ENCODE assay signal across 1 cellular context in the genomic region with DNA sequence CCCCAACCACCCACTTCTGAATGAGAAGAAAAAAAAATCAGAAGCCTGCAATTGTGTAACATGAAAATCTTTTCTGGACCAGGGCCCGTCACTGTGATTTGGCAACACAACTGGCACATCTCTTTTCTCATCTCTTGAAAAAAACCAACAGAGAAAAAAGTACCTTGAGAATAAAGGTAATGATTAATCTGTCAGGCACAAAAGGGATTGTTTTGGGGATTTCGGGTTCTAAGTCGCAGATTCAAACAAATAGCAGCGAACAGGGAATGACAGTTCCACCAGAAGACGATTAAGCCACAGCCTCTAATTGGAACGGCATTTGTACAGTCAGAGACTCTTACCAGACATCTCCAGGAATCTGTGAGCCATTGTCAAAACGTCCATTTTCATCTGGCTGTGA.
TF ChIP-seq lines count a peak whose summit lies in the region.

TSS of gene AQP9 (plus strand) at position 276 of the 400 bp plus-strand sequence. CDS start 185 bp downstream, outside the sequence.

TF ChIP-seq in K562, 482 proteins besides CTCF, POLR2A, EP300 and RAD21:
- no peak for TF ChIP-seq ZMIZ1 (IDR thresholded peaks at IDR 0.05; ENCODE audit: low read depth in 2 of 2, low read length in 2 of 2)
- no peak for TF ChIP-seq ZKSCAN1 (IDR thresholded peaks at IDR 0.05; ENCODE audit: low read depth, low read length)
- TF ChIP-seq, protein P1, sequence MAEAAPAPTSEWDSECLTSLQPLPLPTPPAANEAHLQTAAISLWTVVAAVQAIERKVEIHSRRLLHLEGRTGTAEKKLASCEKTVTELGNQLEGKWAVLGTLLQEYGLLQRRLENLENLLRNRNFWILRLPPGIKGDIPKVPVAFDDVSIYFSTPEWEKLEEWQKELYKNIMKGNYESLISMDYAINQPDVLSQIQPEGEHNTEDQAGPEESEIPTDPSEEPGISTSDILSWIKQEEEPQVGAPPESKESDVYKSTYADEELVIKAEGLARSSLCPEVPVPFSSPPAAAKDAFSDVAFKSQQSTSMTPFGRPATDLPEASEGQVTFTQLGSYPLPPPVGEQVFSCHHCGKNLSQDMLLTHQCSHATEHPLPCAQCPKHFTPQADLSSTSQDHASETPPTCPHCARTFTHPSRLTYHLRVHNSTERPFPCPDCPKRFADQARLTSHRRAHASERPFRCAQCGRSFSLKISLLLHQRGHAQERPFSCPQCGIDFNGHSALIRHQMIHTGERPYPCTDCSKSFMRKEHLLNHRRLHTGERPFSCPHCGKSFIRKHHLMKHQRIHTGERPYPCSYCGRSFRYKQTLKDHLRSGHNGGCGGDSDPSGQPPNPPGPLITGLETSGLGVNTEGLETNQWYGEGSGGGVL (CRISPR knock-in tag; IDR thresholded peaks at IDR 0.05), result no peak
- no peak for TF ChIP-seq FOXM1 (IDR thresholded peaks at IDR 0.05; ENCODE audit: low read depth)
- TF ChIP-seq FOXM1 (CRISPR knock-in tag; IDR thresholded peaks at IDR 0.05; ENCODE audit: low read depth), result no peak
- no peak for TF ChIP-seq SRSF3 (IDR thresholded peaks at IDR 0.05; ENCODE audit: insufficient read depth, low read length)
- TF ChIP-seq, protein P2, sequence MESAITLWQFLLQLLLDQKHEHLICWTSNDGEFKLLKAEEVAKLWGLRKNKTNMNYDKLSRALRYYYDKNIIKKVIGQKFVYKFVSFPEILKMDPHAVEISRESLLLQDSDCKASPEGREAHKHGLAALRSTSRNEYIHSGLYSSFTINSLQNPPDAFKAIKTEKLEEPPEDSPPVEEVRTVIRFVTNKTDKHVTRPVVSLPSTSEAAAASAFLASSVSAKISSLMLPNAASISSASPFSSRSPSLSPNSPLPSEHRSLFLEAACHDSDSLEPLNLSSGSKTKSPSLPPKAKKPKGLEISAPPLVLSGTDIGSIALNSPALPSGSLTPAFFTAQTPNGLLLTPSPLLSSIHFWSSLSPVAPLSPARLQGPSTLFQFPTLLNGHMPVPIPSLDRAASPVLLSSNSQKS (CRISPR knock-in tag; IDR thresholded peaks at IDR 0.05), result no peak
- TF ChIP-seq PBX2 (CRISPR knock-in tag; IDR thresholded peaks at IDR 0.05; ENCODE audit: low read depth), result no peak
- no peak for TF ChIP-seq PBX2 (tag; conservative IDR thresholded peaks at IDR 0.05; ENCODE audit: low read depth)
- TF ChIP-seq HIVEP1 (CRISPR knock-in tag; IDR thresholded peaks at IDR 0.05), result no peak
- TF ChIP-seq IRF1 (CRISPR knock-in tag; IDR thresholded peaks at IDR 0.05; ENCODE audit: borderline replicate concordance), result no peak
- TF ChIP-seq CXXC5 (CRISPR knock-in tag; IDR thresholded peaks at IDR 0.05), result no peak
- no peak for TF ChIP-seq HDAC1 (IDR thresholded peaks at IDR 0.05)
- TF ChIP-seq RFX5 (IDR thresholded peaks at IDR 0.05; ENCODE audit: low read depth, low read length), result no peak
- TF ChIP-seq ZNF253 (CRISPR knock-in tag; conservative IDR thresholded peaks at IDR 0.05), result no peak
- no peak for TF ChIP-seq SNIP1 (IDR thresholded peaks at IDR 0.05; ENCODE audit: low read depth)
- no peak for TF ChIP-seq CREBBP (IDR thresholded peaks at IDR 0.05; ENCODE audit: low read depth, low read length)
- TF ChIP-seq FOXA3 (CRISPR knock-in tag; conservative IDR thresholded peaks at IDR 0.05 in 1 of 2, IDR thresholded peaks at IDR 0.05 in 1 of 2), result no peak
- TF ChIP-seq E2F3 (CRISPR knock-in tag; IDR thresholded peaks at IDR 0.05), result no peak
- TF ChIP-seq MITF (IDR thresholded peaks at IDR 0.05), result no peak
